Comparison of ENCODE assay signal across 20 cellular contexts in genomic region chr1:201422436-201423030, GRCh38. TPM values are rescaled to one million over a fixed set of nuclear protein-coding genes. Genes with fewer than 3 reads are reported as not detected.
DNase-seq lines count a peak whose midpoint lies in the region; ATAC-seq and TF ChIP-seq lines count a peak whose summit lies in the region.
"Had no signal": no experiment of that assay in that cellular context is flagged by ENCODE, and none has a peak within 500 bp of the region (broad histone marks: within the 10 kb centered on the region; RNA-seq: fewer than 3 reads in every experiment).

No MANE protein-coding gene starts in this region.

- H3K27me3 ChIP-seq in cardiac muscle cell (no peaks in the 10 kb centered on the region), left ventricle myocardium inferior (ENCODE audit: low read depth) (no peaks in the 10 kb centered on the region), trophoblast cell (ENCODE audit: insufficient read depth, low read length) (no peaks in the 10 kb centered on the region)

- H2BK5ac ChIP-seq in trophoblast cell (ENCODE audit: low read depth, low read length, poor library complexity): no peak overlapping the region

- H3K27me3 Mint-ChIP-seq in nephron (ENCODE audit: low read depth): peaks cover 9% of the 10 kb centered on the region

- H4K12ac ChIP-seq in trophoblast cell (ENCODE audit: low read depth, low read length): no peak overlapping the region

- H3K27ac ChIP-seq in cardiac muscle cell: peak overlapping the region; percentile 96
- no peak overlapping the region for H3K27ac ChIP-seq in left ventricle myocardium inferior (replicated peaks)
- H3K27ac ChIP-seq in trophoblast cell (ENCODE audit: low read depth, low read length): no peak overlapping the region

- H3K23ac ChIP-seq in trophoblast cell (ENCODE audit: low read length): no peak overlapping the region

- H3K79me1 ChIP-seq in trophoblast cell (ENCODE audit: low read length): peaks cover 3% of the 10 kb centered on the region

- DNase-seq in cardiac muscle cell (ENCODE audit: low read depth in 1 of 2, low spot score in 1 of 2): no peak
- no peak for DNase-seq in left ventricle myocardium inferior
- DNase-seq in NCI-H82 (lab: John Stamatoyannopoulos, UW): peak; percentile 85
- DNase-seq in trophoblast cell: no peak
- no peak for DNase-seq in erythroblast (lab: John Stamatoyannopoulos, UW)
- DNase-seq in GM10266 (ENCODE audit: extremely low spot score): no peak
- DNase-seq in stimulated activated naive CD8-positive, alpha-beta T cell treated with anti-CD3 and anti-CD28 coated beads, Interleukin-15, Interleukin-2, amounts not matched to agents 100 U/mL and 50 U/mL, for 24 hours: no peak
- DNase-seq: Caco-2; CD4-positive, CD25-positive, alpha-beta regulatory T cell; DMS79; H7; MM.1S; NCI-H1092 treated with DMSO at 0.1 percent for 48 hours; NCI-H187 treated with DMSO at 0.1 percent for 48 hours; NCI-H345; NCI-H526 treated with DMSO at 0.1 percent for 48 hours; SW 1271 had no signal

- no peak for TF ChIP-seq POLR2A in erythroblast (IDR thresholded peaks at IDR 0.05; ENCODE audit: low read length)

- no peak overlapping the region for H3K4ac ChIP-seq in trophoblast cell (ENCODE audit: low read depth, low read length)

- H4K8ac ChIP-seq in trophoblast cell (ENCODE audit: low read depth, low read length): no peak overlapping the region

- H3K4me3 ChIP-seq in cardiac muscle cell: no peak overlapping the region
- no peak overlapping the region for H3K4me3 ChIP-seq in left ventricle myocardium inferior
- H3K4me3 ChIP-seq in trophoblast cell (ENCODE audit: low read depth, low read length): no peak overlapping the region

- no peak overlapping the region for H3K18ac ChIP-seq in trophoblast cell (ENCODE audit: low read length)

- no peaks in the 10 kb centered on the region for H3K9me3 Mint-ChIP-seq in nephron
- H3K9me3 Mint-ChIP-seq: CD4-positive, CD25-positive, alpha-beta regulatory T cell had no signal

- no peak overlapping the region for H2BK12ac ChIP-seq in trophoblast cell (ENCODE audit: low read length)

- H2BK120ac ChIP-seq in trophoblast cell (ENCODE audit: insufficient read depth, low read length, poor library complexity): no peak overlapping the region

- H3K4me1 Mint-ChIP-seq in nephron: peaks cover 44% of the 10 kb centered on the region
- H3K4me1 Mint-ChIP-seq: CD4-positive, CD25-positive, alpha-beta regulatory T cell had no signal

- H2AFZ ChIP-seq in trophoblast cell (ENCODE audit: insufficient read depth, low read length, poor library complexity): no peak overlapping the region

- no peak overlapping the region for H4K91ac ChIP-seq in trophoblast cell (ENCODE audit: low read depth, low read length)

- H3K4me2 ChIP-seq in trophoblast cell (ENCODE audit: low read length): no peak overlapping the region

- intact Hi-C loops in left ventricle myocardium inferior (cut with micrococcal nuclease): no loop called here

- no peak overlapping the region for H3K14ac ChIP-seq in trophoblast cell (ENCODE audit: low read length)

- TF ChIP-seq CTCF in cardiac muscle cell (IDR thresholded peaks at IDR 0.05; ENCODE audit: low read depth, low read length): no peak
- TF ChIP-seq CTCF in left ventricle myocardium inferior (IDR thresholded peaks at IDR 0.05; ENCODE audit: borderline replicate concordance): no peak
- no peak for TF ChIP-seq CTCF in nephron (IDR thresholded peaks at IDR 0.05; ENCODE audit: unreplicated experiment in 3 of 3)
- TF ChIP-seq CTCF in GM10266 (IDR thresholded peaks at IDR 0.05; ENCODE audit: control insufficient read depth, insufficient read depth, low read depth, missing control alignments): no peak

- H3K36me3 Mint-ChIP-seq in nephron (ENCODE audit: low read depth): peaks cover 4% of the 10 kb centered on the region
- H3K36me3 Mint-ChIP-seq: CD4-positive, CD25-positive, alpha-beta regulatory T cell had no signal

- no CpG with 5 or more reads among the region's 6 CpGs for WGBS in trophoblast cell (ENCODE audit: extremely low coverage, insufficient coverage, insufficient read length)

- H3K27ac Mint-ChIP-seq in nephron: peak overlapping the region in 2 of 3 experiments; percentile 10 to 29
- H3K27ac Mint-ChIP-seq: CD4-positive, CD25-positive, alpha-beta regulatory T cell had no signal

- no peak overlapping the region for H2AK5ac ChIP-seq in trophoblast cell (ENCODE audit: low read length)

- H3K4me1 ChIP-seq in cardiac muscle cell (ENCODE audit: low read depth): peaks cover 57% of the 10 kb centered on the region
- peaks cover 18% of the 10 kb centered on the region for H3K4me1 ChIP-seq in left ventricle myocardium inferior
- peaks cover 14% of the 10 kb centered on the region in 2 experiments for H3K4me1 ChIP-seq in trophoblast cell (ENCODE audit: control insufficient read depth in 1 of 2, insufficient read depth in 2 of 2, low read length in 2 of 2)

- H3K9me3 ChIP-seq in cardiac muscle cell (ENCODE audit: low read depth): no peaks in the 10 kb centered on the region
- peaks cover 4% of the 10 kb centered on the region for H3K9me3 ChIP-seq in left ventricle myocardium inferior (replicated peaks)
- H3K9me3 ChIP-seq in trophoblast cell (ENCODE audit: insufficient read depth, low read depth, low read length): peaks cover 4% of the 10 kb centered on the region
- H3K9me3 ChIP-seq: Caco-2 had no signal

- H3K36me3 ChIP-seq in cardiac muscle cell: peaks cover under 1% of the 10 kb centered on the region
- no peaks in the 10 kb centered on the region for H3K36me3 ChIP-seq in left ventricle myocardium inferior
- no peaks in the 10 kb centered on the region for H3K36me3 ChIP-seq in trophoblast cell (ENCODE audit: control insufficient read depth in 1 of 2, insufficient read depth in 2 of 2, low read length in 2 of 2)

- ATAC-seq in stimulated activated naive CD8-positive, alpha-beta T cell treated with anti-CD3 and anti-CD28 coated beads, Interleukin-15, Interleukin-2, amounts not matched to agents 100 U/mL and 50 U/mL, for 24 hours: no peak

- H3K79me2 ChIP-seq in trophoblast cell (ENCODE audit: control insufficient read depth, insufficient read depth, low read length, poor library complexity): peaks cover 3% of the 10 kb centered on the region

- H3K9ac ChIP-seq in trophoblast cell (ENCODE audit: low read length): no peak overlapping the region

- H3K4me3 Mint-ChIP-seq in nephron: peak overlapping the region in 2 of 3 experiments; percentile 84 to 87

RNA-seq across cellular contexts. Expression of gene TNNI1, which starts 1.0 kb away (rescaled TPM):
- 4,949 and 6,023 TPM in 2 replicates for total RNA-seq in cardiac muscle cell
- polyA plus RNA-seq in cardiac muscle cell: 6,427 and 7,117 TPM in 2 replicates
- 44.2 TPM for total RNA-seq in left ventricle myocardium inferior
- polyA plus RNA-seq in trophoblast cell (2013): 0.75 and 0.90 TPM in 2 replicates
- total RNA-seq: Caco-2; CD4-positive, CD25-positive, alpha-beta regulatory T cell; HT-29; SK-MEL-5 had no signal
- polyA plus RNA-seq: CD4-positive, CD25-positive, alpha-beta regulatory T cell had no signal

RNA-seq across cellular contexts. Expression of gene LAD1, which starts 23.4 kb away (rescaled TPM):
- total RNA-seq in cardiac muscle cell (8.4 and 12.6 TPM in 2 replicates), left ventricle myocardium inferior (2.0 TPM)
- polyA plus RNA-seq in cardiac muscle cell: 8.2 and 9.5 TPM in 2 replicates
- polyA plus RNA-seq in trophoblast cell (2013): 28.6 and 30.4 TPM in 2 replicates
- total RNA-seq: CD4-positive, CD25-positive, alpha-beta regulatory T cell had no signal
- polyA plus RNA-seq: CD4-positive, CD25-positive, alpha-beta regulatory T cell had no signal

RNA-seq across cellular contexts. Expression of gene TNNT2, which starts 45.1 kb away (rescaled TPM):
- total RNA-seq in cardiac muscle cell (4,623 and 7,232 TPM in 2 replicates), left ventricle myocardium inferior (8,708 TPM)
- polyA plus RNA-seq in cardiac muscle cell: 7,307 and 9,291 TPM in 2 replicates
- 32.3 and 32.7 TPM in 2 replicates for polyA plus RNA-seq in trophoblast cell (2013)
- total RNA-seq: CD4-positive, CD25-positive, alpha-beta regulatory T cell; SK-MEL-5 had no signal
- polyA plus RNA-seq: CD4-positive, CD25-positive, alpha-beta regulatory T cell had no signal

RNA-seq across cellular contexts. Expression of gene PHLDA3, which starts 46.5 kb away (rescaled TPM):
- 54.4 and 61.5 TPM in 2 replicates for total RNA-seq in cardiac muscle cell
- 57.3 and 69.1 TPM in 2 replicates for polyA plus RNA-seq in cardiac muscle cell
- total RNA-seq in left ventricle myocardium inferior: 21.1 TPM
- 49.4 and 51.1 TPM in 2 replicates for polyA plus RNA-seq in trophoblast cell (2013)

Comparison
In these comparisons a context has a peak if more than half of its experiments do, and no peak if none do; other contexts are left out.
1. RNA of gene TNNI1, which starts 1.0 kb away (total RNA-seq): 4,949 to 6,023 TPM in cardiac muscle cell; 44.2 TPM in left ventricle myocardium inferior (single experiment); every median in the first group is over 100 times any median in the second.